Comparison of ENCODE assay signal across 25 cellular contexts in genomic region chr2:150554046-150554445, GRCh38.
DNase-seq lines count a peak whose midpoint lies in the region; ATAC-seq, FAIRE-seq and TF ChIP-seq lines count a peak whose summit lies in the region.
"Had no signal": no experiment of that assay in that cellular context is flagged by ENCODE, and none has a peak within 500 bp of the region (broad histone marks: within the 10 kb centered on the region; RNA-seq: fewer than 3 reads in every experiment).

No MANE protein-coding gene starts in this region.

- peaks cover 4 to 38% (median 31%) of the 10 kb centered on the region in 4 donors for H3K4me1 ChIP-seq in liver (ENCODE audit: control insufficient read depth in 4 of 4, insufficient read depth in 4 of 4, low read length in 3 of 4)
- no peaks in the 10 kb centered on the region for H3K4me1 ChIP-seq in HepG2 (ENCODE audit: insufficient read depth, low read length)
- peaks cover 0 to 50% (median 18%) of the 10 kb centered on the region in 4 donors for H3K4me1 ChIP-seq in right lobe of liver
- H3K4me1 ChIP-seq: BE2C, BLaER1 had no signal

- H2AFZ ChIP-seq in HepG2 (ENCODE audit: low read length): no peak overlapping the region

- H4K20me1 ChIP-seq in HepG2 (ENCODE audit: insufficient read depth, low read length): no peaks in the 10 kb centered on the region
- H4K20me1 ChIP-seq: BLaER1 had no signal

- WGBS in liver: 29% methylated on average over 1 of the region's 1 CpG
- 50% methylated on average over 1 of the region's 1 CpG for WGBS in HepG2 (ENCODE audit: low lambda C conversion rate)
- 50% methylated on average over 1 of the region's 1 CpG for WGBS in right lobe of liver (ENCODE audit: insufficient coverage, low coverage, low lambda C conversion rate, missing lambda C conversion rate)

- CTCF ChIA-PET in HepG2 (lab: Yijun Ruan, JAX; ENCODE audit: low intra/inter-chr PET ratio, low total read pairs): no interaction called here

- POLR2A ChIA-PET in HepG2 (lab: Yijun Ruan, JAX): no interaction called here

- in situ Hi-C loops in HepG2 (cut with HindIII; ENCODE audit: extremely low pct_ligation_motif_present, low pct_unique_long_range_greater_than_20kb): no loop called here

- TF ChIP-seq RAD21 in liver (IDR thresholded peaks at IDR 0.05) (peak; percentile 45 to 49), HepG2 (CRISPR knock-in tag; IDR thresholded peaks at IDR 0.05) (no peak)

- intact Hi-C loops in HepG2 (cut with micrococcal nuclease; ENCODE audit: unreplicated experiment) (no loop called here), right lobe of liver (cut with DNase I) (no loop called here)

- TF ChIP-seq EP300 in HepG2 (IDR thresholded peaks at IDR 0.05; ENCODE audit: low read depth in 2 of 2, low read length in 2 of 2) (no peak), HepG2 (CRISPR knock-in tag; IDR thresholded peaks at IDR 0.05; ENCODE audit: borderline replicate concordance) (no peak)

- TF ChIP-seq CTCF in liver (IDR thresholded peaks at IDR 0.05; ENCODE audit: low read depth, low read length, missing input control): no peak
- TF ChIP-seq CTCF in HepG2 (CRISPR knock-in tag; IDR thresholded peaks at IDR 0.05): no peak
- no peak for TF ChIP-seq CTCF in right lobe of liver (IDR thresholded peaks at IDR 0.05)

- no peaks in the 10 kb centered on the region for H3K9me3 ChIP-seq in liver (ENCODE audit: control insufficient read depth in 4 of 4, low read length in 3 of 4)
- no peaks in the 10 kb centered on the region for H3K9me3 ChIP-seq in HepG2 (ENCODE audit: low read length)
- H3K9me3 ChIP-seq in right lobe of liver: no peaks in the 10 kb centered on the region
- H3K9me3 ChIP-seq: BE2C, BLaER1 had no signal

- no peaks in the 10 kb centered on the region for H3K36me3 ChIP-seq in liver (ENCODE audit: control insufficient read depth in 4 of 4, insufficient read depth in 3 of 4, low read depth in 1 of 4, low read length in 3 of 4)
- no peaks in the 10 kb centered on the region for H3K36me3 ChIP-seq in HepG2 (replicated peaks in 1 of 2; ENCODE audit: control insufficient read depth in 1 of 2, insufficient read depth in 2 of 2, low read length in 2 of 2)
- no peaks in the 10 kb centered on the region for H3K36me3 ChIP-seq in right lobe of liver
- H3K36me3 ChIP-seq: BE2C, BLaER1 had no signal

- no peak overlapping the region for H3K4me2 ChIP-seq in HepG2 (ENCODE audit: low read depth, low read length)
- H3K4me2 ChIP-seq: BLaER1 had no signal

- TF ChIP-seq POLR2A in HepG2 (IDR thresholded peaks at IDR 0.05; ENCODE audit: insufficient read depth in 1 of 2, low read depth in 2 of 2, low read length in 2 of 2) (no peak), right lobe of liver (IDR thresholded peaks at IDR 0.05) (no peak)

- H3K27me3 ChIP-seq in liver (ENCODE audit: control insufficient read depth in 4 of 4, insufficient read depth in 4 of 4, low read length in 3 of 4) (no peaks in the 10 kb centered on the region), HepG2 (ENCODE audit: control insufficient read depth in 1 of 2, insufficient read depth in 2 of 2, low read length in 2 of 2) (no peaks in the 10 kb centered on the region), right lobe of liver (no peaks in the 10 kb centered on the region)
- H3K27me3 ChIP-seq: BE2C, BLaER1 had no signal

- H3K4me3 ChIP-seq in liver (ENCODE audit: low read depth in 1 of 3, low read length in 3 of 3) (no peak overlapping the region), HepG2 (replicated peaks in 1 of 3; ENCODE audit: insufficient read depth in 1 of 3, low read depth in 2 of 3, low read length in 3 of 3) (no peak overlapping the region), right lobe of liver (no peak overlapping the region)
- H3K4me3 ChIP-seq: BLaER1, GM12878 had no signal

- H3K9ac ChIP-seq in liver (ENCODE audit: low read depth in 1 of 2, low read length in 2 of 2) (no peak overlapping the region), HepG2 (ENCODE audit: insufficient read depth, low read depth, low read length) (no peak overlapping the region)
- H3K9ac ChIP-seq: BLaER1 had no signal

- ATAC-seq in HepG2 (no peak), right lobe of liver (peak; percentile 59 to 75 (median 69)), GM19467 (IDR thresholded peaks at IDR 0.05; ENCODE audit: unreplicated experiment) (no peak)
- ATAC-seq: GM12878 had no signal

- FAIRE-seq in HepG2 (lab: Jason Lieb, UNC): no peak
- FAIRE-seq: A204.1, GM12878, GM12892, GM18507 had no signal

- no TSS peak for BruUV-seq in HepG2 (replicated peaks; lab: Mats Ljungman, UMichigan)

- H3K79me2 ChIP-seq in HepG2 (ENCODE audit: insufficient read depth, low read length): no peaks in the 10 kb centered on the region

- DNase-seq in NCI-H2171 treated with DMSO at 0.1 percent for 48 hours (lab: John Stamatoyannopoulos, UW): peak; percentile 55
- DNase-seq in NCI-H2171 (lab: John Stamatoyannopoulos, UW): no peak
- DNase-seq in HepG2 (ENCODE audit: low spot score): no peak
- no peak for DNase-seq in right lobe of liver
- DNase-seq: 8988T; ACHN; BE2C; C1 segment of cervical spinal cord; CD4-positive, alpha-beta memory T cell; CD4-positive, CD25-positive, alpha-beta regulatory T cell; CD8-positive, alpha-beta memory T cell; COR-L47; DMS153; DMS53; DMS79; DND-41; EL; GDM1 had no signal

- peak overlapping the region; percentile 48 to 72 for H3K27ac ChIP-seq in liver (ENCODE audit: low read depth in 1 of 2, low read length in 2 of 2)
- no peak overlapping the region for H3K27ac ChIP-seq in HepG2 (ENCODE audit: extremely low read length, insufficient read depth, low read length)
- peak overlapping the region in 2 of 3 donors; percentile 1 to 84 for H3K27ac ChIP-seq in right lobe of liver
- H3K27ac ChIP-seq: BLaER1 had no signal

TF ChIP-seq in liver, 16 proteins besides CTCF, POLR2A, EP300 and RAD21 (continues in another document):
- TF ChIP-seq FOXA1 (IDR thresholded peaks at IDR 0.05): peak; percentile 62
- peak; percentile 80 for TF ChIP-seq FOXA2 (IDR thresholded peaks at IDR 0.05)
- TF ChIP-seq SP1 (IDR thresholded peaks at IDR 0.05): peak; percentile 73
- no peak for TF ChIP-seq TAF1 (conservative IDR thresholded peaks at IDR 0.05)
- peak; percentile 15 to 71 for TF ChIP-seq JUND (IDR thresholded peaks at IDR 0.05)
- peak; percentile 96 to 98 for TF ChIP-seq HNF4A (conservative IDR thresholded peaks at IDR 0.05)
- no peak for TF ChIP-seq NR2F2 (IDR thresholded peaks at IDR 0.05)
- no peak for TF ChIP-seq GABPA (IDR thresholded peaks at IDR 0.05 in 1 of 2, conservative IDR thresholded peaks at IDR 0.05 in 1 of 2)
- TF ChIP-seq, protein P1, sequence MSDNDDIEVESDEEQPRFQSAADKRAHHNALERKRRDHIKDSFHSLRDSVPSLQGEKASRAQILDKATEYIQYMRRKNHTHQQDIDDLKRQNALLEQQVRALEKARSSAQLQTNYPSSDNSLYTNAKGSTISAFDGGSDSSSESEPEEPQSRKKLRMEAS (IDR thresholded peaks at IDR 0.05): peak; percentile 72
- peak; percentile 73 to 88 for TF ChIP-seq RXRA (IDR thresholded peaks at IDR 0.05)

TF ChIP-seq in HepG2, 621 proteins besides CTCF, POLR2A, EP300 and RAD21 (continues in another document):
- TF ChIP-seq, protein P2, sequence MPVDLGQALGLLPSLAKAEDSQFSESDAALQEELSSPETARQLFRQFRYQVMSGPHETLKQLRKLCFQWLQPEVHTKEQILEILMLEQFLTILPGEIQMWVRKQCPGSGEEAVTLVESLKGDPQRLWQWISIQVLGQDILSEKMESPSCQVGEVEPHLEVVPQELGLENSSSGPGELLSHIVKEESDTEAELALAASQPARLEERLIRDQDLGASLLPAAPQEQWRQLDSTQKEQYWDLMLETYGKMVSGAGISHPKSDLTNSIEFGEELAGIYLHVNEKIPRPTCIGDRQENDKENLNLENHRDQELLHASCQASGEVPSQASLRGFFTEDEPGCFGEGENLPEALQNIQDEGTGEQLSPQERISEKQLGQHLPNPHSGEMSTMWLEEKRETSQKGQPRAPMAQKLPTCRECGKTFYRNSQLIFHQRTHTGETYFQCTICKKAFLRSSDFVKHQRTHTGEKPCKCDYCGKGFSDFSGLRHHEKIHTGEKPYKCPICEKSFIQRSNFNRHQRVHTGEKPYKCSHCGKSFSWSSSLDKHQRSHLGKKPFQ (CRISPR knock-in tag; IDR thresholded peaks at IDR 0.05; ENCODE audit: insufficient replicate concordance): no peak
- TF ChIP-seq GTF2F1 (IDR thresholded peaks at IDR 0.05; ENCODE audit: low read length) (no peak), NR1H2 (CRISPR knock-in tag; IDR thresholded peaks at IDR 0.05; ENCODE audit: borderline replicate concordance, low read depth) (no peak), ZNF589 (CRISPR knock-in tag; conservative IDR thresholded peaks at IDR 0.05) (no peak), ZNF282 (IDR thresholded peaks at IDR 0.05; ENCODE audit: partially characterized antibody) (no peak), ATF6 (CRISPR knock-in tag; conservative IDR thresholded peaks at IDR 0.05) (no peak), RNF219 (CRISPR knock-in tag; IDR thresholded peaks at IDR 0.05) (no peak)

Comparison
In these comparisons a context has a peak if more than half of its experiments do, and no peak if none do; other contexts are left out.
1. ATAC-seq: peak in right lobe of liver (4 of 4); none in HepG2 (single experiment) and GM19467 (single experiment).